8 cellular contexts compared by ENCODE assay signal in the genomic region with DNA sequence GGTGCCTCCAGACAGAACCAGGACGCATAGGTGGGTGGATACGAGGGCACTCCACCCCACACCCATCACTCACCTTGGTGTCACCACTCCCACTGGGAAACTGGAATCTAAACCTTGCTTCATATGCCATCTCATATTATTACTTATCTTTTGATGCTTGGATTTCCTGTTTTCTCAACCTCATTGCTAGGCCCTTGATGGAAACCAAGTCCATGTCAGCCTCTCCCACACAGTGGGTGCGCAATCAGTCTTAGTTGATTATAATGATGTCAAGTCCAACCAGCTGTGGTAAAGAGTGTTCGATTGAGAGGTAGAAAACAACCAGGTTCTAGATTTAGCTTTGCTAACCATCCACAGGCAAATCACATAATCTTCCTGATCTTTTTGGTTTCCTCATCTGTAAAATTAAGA. TPM values are rescaled to one million over a fixed set of nuclear protein-coding genes. Genes with fewer than 3 reads are reported as not detected.
DNase-seq lines count a peak whose midpoint lies in the region; ATAC-seq and TF ChIP-seq lines count a peak whose summit lies in the region.

No MANE protein-coding gene starts in this region.

- H3K27ac ChIP-seq in heart right ventricle, result peak overlapping the region in 9 of 10 donors; percentile 87 to 95 (median 91)
- H3K27ac ChIP-seq in angular gyrus (ENCODE audit: low read depth, low read length), result peak overlapping the region; percentile 91
- H3K27ac ChIP-seq in mesenchymal stem cell (ENCODE audit: low read length, poor library complexity, severe bottlenecking), result peak overlapping the region; percentile 70
- peak overlapping the region; percentile 86 to 96 (median 93) for H3K27ac ChIP-seq in upper lobe of left lung

- H2BK5ac ChIP-seq in mesenchymal stem cell (ENCODE audit: low read depth, low read length, poor library complexity, severe bottlenecking), result no peak overlapping the region

- peak overlapping the region; percentile 62 to 80 for H3K18ac ChIP-seq in mesenchymal stem cell (ENCODE audit: low read depth in 1 of 2, low read length in 2 of 2)

- H3K4me2 ChIP-seq in mesenchymal stem cell (ENCODE audit: low read length, poor library complexity, severe bottlenecking), result peak overlapping the region; percentile 83

- H3K4me3 ChIP-seq in heart right ventricle (peak overlapping the region in 9 of 10 donors; percentile 61 to 95 (median 80)), mesenchymal stem cell (ENCODE audit: insufficient read depth in 1 of 2, low read depth in 1 of 2, low read length in 2 of 2) (peak overlapping the region; percentile 91 to 97), upper lobe of left lung (peak overlapping the region in 3 of 4 donors; percentile 77 to 96 (median 82))

- peak overlapping the region; percentile 93 for H3K9ac ChIP-seq in mesenchymal stem cell (ENCODE audit: low read length)

- peak overlapping the region; percentile 99 for H4K8ac ChIP-seq in mesenchymal stem cell (ENCODE audit: low read length)

- H2BK12ac ChIP-seq in mesenchymal stem cell (ENCODE audit: low read length in 2 of 2), result peak overlapping the region in 1 of 2 experiments; percentile 79

- H3K36me3 ChIP-seq in heart right ventricle, result no peaks in the 10 kb centered on the region
- H3K36me3 ChIP-seq in mesenchymal stem cell (ENCODE audit: control insufficient read depth in 1 of 2, insufficient read depth in 2 of 2, low read depth in 1 of 2, low read length in 2 of 2), result no peaks in the 10 kb centered on the region
- no peaks in the 10 kb centered on the region for H3K36me3 ChIP-seq in upper lobe of left lung

- H3K23ac ChIP-seq in mesenchymal stem cell (ENCODE audit: low read length in 2 of 2), result no peak overlapping the region

- intact Hi-C loops in heart right ventricle (cut with DNase I), result no loop called here
- intact Hi-C loops in left ventricle myocardium superior (cut with micrococcal nuclease), result no loop called here
- intact Hi-C loops in head of caudate nucleus (cut with DNase I), result no loop called here

- H2BK120ac ChIP-seq in mesenchymal stem cell (ENCODE audit: low read depth, low read length), result no peak overlapping the region

- no peak overlapping the region for H2AK5ac ChIP-seq in mesenchymal stem cell (ENCODE audit: low read length, severe bottlenecking)

- TF ChIP-seq CTCF in heart right ventricle (IDR thresholded peaks at IDR 0.05) (no peak), upper lobe of left lung (IDR thresholded peaks at IDR 0.05) (no peak)

- no peak for TF ChIP-seq POLR2A in upper lobe of left lung (IDR thresholded peaks at IDR 0.05)

- H2BK15ac ChIP-seq in mesenchymal stem cell (ENCODE audit: low read depth, poor library complexity, severe bottlenecking), result no peak overlapping the region

- H3K27me3 ChIP-seq in heart right ventricle (no peaks in the 10 kb centered on the region), mesenchymal stem cell (ENCODE audit: control insufficient read depth in 1 of 2, insufficient read depth in 1 of 2, low read length in 2 of 2) (no peaks in the 10 kb centered on the region), upper lobe of left lung (no peaks in the 10 kb centered on the region)

- 85 to 87% methylated on average over 4 of the region's 4 CpGs for WGBS in heart right ventricle, 2 donors
- WGBS in mesenchymal stem cell, result 84% methylated on average over 3 of the region's 4 CpGs
- WGBS in upper lobe of left lung, 2 donors, result 82 to 91% methylated on average over 4 of the region's 4 CpGs

- H3K4ac ChIP-seq in mesenchymal stem cell (ENCODE audit: low read depth in 1 of 2, low read length in 2 of 2), result peak overlapping the region; percentile 86 to 96

- H4K91ac ChIP-seq in mesenchymal stem cell (ENCODE audit: low read length), result peak overlapping the region; percentile 80

- TF ChIP-seq EP300 in upper lobe of left lung (IDR thresholded peaks at IDR 0.05), result no peak

- peak overlapping the region; percentile 96 for H2AFZ ChIP-seq in mesenchymal stem cell (ENCODE audit: low read depth, low read length)

- H3K4me1 ChIP-seq in heart right ventricle (peaks cover 0 to 36% (median 19%) of the 10 kb centered on the region in 9 donors), mesenchymal stem cell (ENCODE audit: control insufficient read depth, insufficient read depth, low read depth, low read length) (peaks cover 7% of the 10 kb centered on the region), upper lobe of left lung (peaks cover 10 to 33% (median 22%) of the 10 kb centered on the region in 4 donors)

- no peak for DNase-seq in heart right ventricle
- DNase-seq in left ventricle myocardium superior, result no peak
- no peak for DNase-seq in mesenchymal stem cell
- DNase-seq in upper lobe of left lung, result no peak
- no peak for DNase-seq in head of caudate nucleus
- DNase-seq in activated CD8-positive, alpha-beta memory T cell treated with anti-CD3 and anti-CD28 coated beads, Interleukin-2, amount 50 U/mL, for 48 hours, result no peak
- no peak for DNase-seq in activated gamma-delta T cell (lab: John Stamatoyannopoulos, UW)

- H3K9me3 ChIP-seq in heart right ventricle, result no peaks in the 10 kb centered on the region
- no peaks in the 10 kb centered on the region for H3K9me3 ChIP-seq in mesenchymal stem cell (ENCODE audit: control insufficient read depth, low read length)
- H3K9me3 ChIP-seq in upper lobe of left lung, result no peaks in the 10 kb centered on the region

- ATAC-seq in heart right ventricle (peak in 1 of 8 donors; percentile 2), left ventricle myocardium superior (no peak), upper lobe of left lung (ENCODE audit: low FRiP score in 2 of 2) (no peak)

- H3K14ac ChIP-seq in mesenchymal stem cell (ENCODE audit: low read length in 2 of 2), result no peak overlapping the region

- peaks cover 5% of the 10 kb centered on the region for H3K79me1 ChIP-seq in mesenchymal stem cell (replicated peaks; ENCODE audit: low read length, poor library complexity, severe bottlenecking)

RNA-seq across cellular contexts. Expression of a gene that starts 0.6 kb away (rescaled TPM):
- 1 to 10 TPM; 6.0 to 9.6 (median 7.6) TPM for total RNA-seq in heart right ventricle
- polyA plus RNA-seq in heart right ventricle, result 1 to 10 TPM; 2.1 to 4.7 TPM
- total RNA-seq in left ventricle myocardium superior, result 8.1 TPM
- 5.7 TPM for polyA plus RNA-seq in mesenchymal stem cell (2013, experiment 1 of 2)
- polyA plus RNA-seq in mesenchymal stem cell (2013, experiment 2 of 2), result 6.4 TPM
- total RNA-seq in upper lobe of left lung, result 10 to 100 TPM; 18.4 to 30.8 (median 25.8) TPM
